In genomic region chr12:81683881-81684280, GRCh38 we compare ENCODE assay signal across 16 cellular contexts.
"Had no signal": no experiment of that assay in that cellular context is flagged by ENCODE, and none has a peak within 500 bp of the region (broad histone marks: within the 10 kb centered on the region; RNA-seq: fewer than 3 reads in every experiment).

No MANE protein-coding gene starts in this region.

- H3K9me3 Mint-ChIP-seq: naive thymus-derived CD8-positive, alpha-beta T cell; stimulated activated naive CD8-positive, alpha-beta T cell treated with anti-CD3 and anti-CD28 coated beads, Interleukin-15, amount 100 ng/mL, for 72 hours had no signal

- H3K27ac Mint-ChIP-seq: naive thymus-derived CD8-positive, alpha-beta T cell; stimulated activated naive B cell treated with anti-CD40 and anti-IgM and Interleukin-4, amounts not matched to agents 10 μg/mL and 1 μg/mL and 100 μg/mL, for 72 hours; stimulated activated naive CD8-positive, alpha-beta T cell treated with anti-CD3 and anti-CD28 coated beads, Interleukin-15, amount 100 ng/mL, for 72 hours had no signal

- H3K4me1 Mint-ChIP-seq: naive thymus-derived CD8-positive, alpha-beta T cell; stimulated activated naive CD8-positive, alpha-beta T cell treated with anti-CD3 and anti-CD28 coated beads, Interleukin-15, amount 100 ng/mL, for 72 hours had no signal

- ATAC-seq: gastrocnemius medialis; mucosa of descending colon; naive thymus-derived CD8-positive, alpha-beta T cell; stimulated activated naive B cell treated with anti-CD40 and anti-IgM and Interleukin-4, amounts not matched to agents 10 μg/mL and 1 μg/mL and 100 μg/mL, for 72 hours; stimulated activated naive CD8-positive, alpha-beta T cell treated with anti-CD3 and anti-CD28 coated beads, Interleukin-15, amount 100 ng/mL, for 72 hours; upper lobe of right lung had no signal

- H3K36me3 Mint-ChIP-seq: naive thymus-derived CD8-positive, alpha-beta T cell; stimulated activated naive B cell treated with anti-CD40 and anti-IgM and Interleukin-4, amounts not matched to agents 10 μg/mL and 1 μg/mL and 100 μg/mL, for 72 hours had no signal

- H3K4me3 Mint-ChIP-seq: naive thymus-derived CD8-positive, alpha-beta T cell; stimulated activated naive B cell treated with anti-CD40 and anti-IgM and Interleukin-4, amounts not matched to agents 10 μg/mL and 1 μg/mL and 100 μg/mL, for 72 hours; stimulated activated naive CD8-positive, alpha-beta T cell treated with anti-CD3 and anti-CD28 coated beads, Interleukin-15, amount 100 ng/mL, for 72 hours had no signal

- H3K27me3 Mint-ChIP-seq: stimulated activated naive B cell treated with anti-CD40 and anti-IgM and Interleukin-4, amounts not matched to agents 10 μg/mL and 1 μg/mL and 100 μg/mL, for 72 hours; stimulated activated naive CD8-positive, alpha-beta T cell treated with anti-CD3 and anti-CD28 coated beads, Interleukin-15, amount 100 ng/mL, for 72 hours had no signal

- DNase-seq: cortex of kidney; dorsolateral prefrontal cortex; effector CD8-positive, alpha-beta T cell; gastrocnemius medialis; glutamatergic neuron; kidney; mucosa of descending colon; naive thymus-derived CD8-positive, alpha-beta T cell; posterior cingulate gyrus; sigmoid colon; stimulated activated CD4-positive, alpha-beta T cell treated with anti-CD3 and anti-CD28 coated beads, Interleukin-2, amount 100 ng/mL, for 24 hours; stimulated activated CD4-positive, alpha-beta T cell treated with anti-CD3 and anti-CD28 coated beads, Interleukin-4, amount 100 ng/mL, for 4 hours; stimulated activated naive B cell treated with anti-CD40 and anti-IgM and Interleukin-4, amounts not matched to agents 10 μg/mL and 1 μg/mL and 100 μg/mL, for 72 hours; stimulated activated naive CD8-positive, alpha-beta T cell treated with anti-CD3 and anti-CD28 coated beads, Interleukin-15, amount 100 ng/mL, for 72 hours; testis; upper lobe of right lung had no signal
